ENCODE assay signal across 17 cellular contexts in genomic region chr6:150180517-150180916, GRCh38. TPM values are rescaled to one million over a fixed set of nuclear protein-coding genes. Genes with fewer than 3 reads are reported as not detected.
DNase-seq lines count a peak whose midpoint lies in the region; ATAC-seq, FAIRE-seq and TF ChIP-seq lines count a peak whose summit lies in the region.
"Had no signal": no experiment of that assay in that cellular context is flagged by ENCODE, and none has a peak within 500 bp of the region (broad histone marks: within the 10 kb centered on the region; RNA-seq: fewer than 3 reads in every experiment).

No MANE protein-coding gene starts in this region.

- H4K20me1 ChIP-seq in K562 (replicated peaks; ENCODE audit: control insufficient read depth, insufficient read depth, low read length), result no peaks in the 10 kb centered on the region
- H4K20me1 ChIP-seq: BLaER1 treated with 17β-estradiol and CSF1 and Interleukin-3, amounts not matched to agents 10 nM and 100 nM had no signal

- TF ChIP-seq RAD21 in K562 (CRISPR knock-in tag; conservative IDR thresholded peaks at IDR 0.05 in 1 of 2, IDR thresholded peaks at IDR 0.05 in 1 of 2), result no peak

- POLR2A ChIA-PET in K562 (lab: Yijun Ruan, JAX), result interaction anchor here (0.6 to 2.4 kb wide), 7 partner anchors 9 to 91 kb away, joined by 3 to 15 read pairs (median 3); no protein-coding TSS in a partner anchor

- H3K4me1 Mint-ChIP-seq in stimulated activated effector memory CD8-positive, alpha-beta T cell treated with anti-CD3 and anti-CD28 coated beads, Interleukin-12 subunit alpha, Interleukin-12 subunit beta, amount 100 ng/mL, for 72 hours, result peaks cover 15% of the 10 kb centered on the region
- H3K4me1 Mint-ChIP-seq: CD4-positive, CD25-positive, alpha-beta regulatory T cell had no signal

- H3K27ac ChIP-seq in heart left ventricle (peak overlapping the region in 11 of 12 donors; percentile 25 to 99 (median 90)), K562 (ENCODE audit: extremely low read depth, low read depth, low read length) (no peak overlapping the region)
- H3K27ac ChIP-seq: BLaER1 treated with 17β-estradiol and CSF1 and Interleukin-3, amounts not matched to agents 10 nM and 100 nM; HL-60 had no signal

- H3K4me2 ChIP-seq in K562 (ENCODE audit: insufficient read depth, low read length), result no peak overlapping the region

- DNase-seq in heart left ventricle (no peak), Right ventricle myocardium inferior (ENCODE audit: missing footprints) (no peak), MV-4-11 (lab: John Stamatoyannopoulos, UW) (peak; percentile 16), K562 (ENCODE audit: extremely low read depth in 1 of 4, low spot score in 3 of 4) (peak in 1 of 4 experiments; percentile 50), globus pallidus (ENCODE audit: low spot score) (no peak), H4 (ENCODE audit: low spot score) (no peak)
- DNase-seq in stimulated activated effector memory CD8-positive, alpha-beta T cell treated with anti-CD3 and anti-CD28 coated beads, Interleukin-12 subunit alpha, Interleukin-12 subunit beta, amount 100 ng/mL, for 72 hours (ENCODE audit: low spot score in 2 of 2), result no peak
- DNase-seq: ACHN; CD4-positive, CD25-positive, alpha-beta regulatory T cell; DMS79 had no signal

- H3K9me3 ChIP-seq in heart left ventricle (no peaks in the 10 kb centered on the region), K562 (replicated peaks; ENCODE audit: control insufficient read depth, insufficient read depth, low read depth, low read length) (no peaks in the 10 kb centered on the region)
- H3K9me3 ChIP-seq: BLaER1 treated with 17β-estradiol and CSF1 and Interleukin-3, amounts not matched to agents 10 nM and 100 nM had no signal

- H3K4me3 ChIP-seq in heart left ventricle (no peak overlapping the region), K562 (no peak overlapping the region)
- H3K4me3 ChIP-seq: BLaER1 treated with 17β-estradiol and CSF1 and Interleukin-3, amounts not matched to agents 10 nM and 100 nM; GM12878 had no signal

- no peak overlapping the region for H3K9ac ChIP-seq in K562 (ENCODE audit: insufficient read depth in 1 of 2, low read depth in 2 of 2, low read length in 2 of 2)
- H3K9ac ChIP-seq: BLaER1 treated with 17β-estradiol and CSF1 and Interleukin-3, amounts not matched to agents 10 nM and 100 nM had no signal

- no TSS peak for BruUV-seq in K562 (replicated peaks; lab: Mats Ljungman, UMichigan)

- no peak for TF ChIP-seq POLR2A in heart left ventricle (IDR thresholded peaks at IDR 0.05)
- TF ChIP-seq POLR2A in K562 (conservative IDR thresholded peaks at IDR 0.05), result no peak

- H3K4me1 ChIP-seq in heart left ventricle (peaks cover 0 to 46% (median 15%) of the 10 kb centered on the region in 12 donors), K562 (replicated peaks in 1 of 2; ENCODE audit: control insufficient read depth in 2 of 2, insufficient read depth in 2 of 2, low read length in 2 of 2) (peaks cover 15 to 20% of the 10 kb centered on the region in 2 experiments; a peak in 4 of 5 replicates)

- H3K9me1 ChIP-seq in K562 (ENCODE audit: control insufficient read depth, insufficient read depth, low read length), result no peaks in the 10 kb centered on the region

- peaks cover 2% of the 10 kb centered on the region; the same call in 1 of the 3 replicates for H3K79me2 ChIP-seq in K562 (ENCODE audit: control insufficient read depth, insufficient read depth, low read length)

- H3K27me3 ChIP-seq in heart left ventricle (no peaks in the 10 kb centered on the region), K562 (ENCODE audit: control insufficient read depth in 2 of 2, insufficient read depth in 2 of 2, low read length in 2 of 2) (no peaks in the 10 kb centered on the region)
- H3K27me3 ChIP-seq: BLaER1 treated with 17β-estradiol and CSF1 and Interleukin-3, amounts not matched to agents 10 nM and 100 nM had no signal

- H3K4me3 Mint-ChIP-seq in stimulated activated effector memory CD8-positive, alpha-beta T cell treated with anti-CD3 and anti-CD28 coated beads, Interleukin-12 subunit alpha, Interleukin-12 subunit beta, amount 100 ng/mL, for 72 hours, result no peak overlapping the region
- H3K4me3 Mint-ChIP-seq: CD4-positive, CD25-positive, alpha-beta regulatory T cell had no signal

- no peaks in the 10 kb centered on the region for H3K36me3 Mint-ChIP-seq in stimulated activated effector memory CD8-positive, alpha-beta T cell treated with anti-CD3 and anti-CD28 coated beads, Interleukin-12 subunit alpha, Interleukin-12 subunit beta, amount 100 ng/mL, for 72 hours
- H3K36me3 Mint-ChIP-seq: CD4-positive, CD25-positive, alpha-beta regulatory T cell had no signal

- intact Hi-C loops in heart left ventricle (cut with DNase I), result loop anchor here in 1 of 10 donors (10.0 kb wide), 1 partner anchor 54 kb away; no protein-coding TSS in a partner anchor
- intact Hi-C loops in Right ventricle myocardium inferior (cut with DNase I), result no loop called here
- intact Hi-C loops in K562 (cut with micrococcal nuclease), result no loop called here

- no peaks in the 10 kb centered on the region for H3K9me3 Mint-ChIP-seq in stimulated activated effector memory CD8-positive, alpha-beta T cell treated with anti-CD3 and anti-CD28 coated beads, Interleukin-12 subunit alpha, Interleukin-12 subunit beta, amount 100 ng/mL, for 72 hours

- peak; percentile 26 for FAIRE-seq in K562 (lab: Jason Lieb, UNC)
- FAIRE-seq: GM12878, GM18507, H54 had no signal

- in situ Hi-C loops in K562 (cut with MboI), result no loop called here

- ATAC-seq in heart left ventricle (no peak), Right ventricle myocardium inferior (no peak), K562 (peak; percentile 59)
- peak; percentile 56 for ATAC-seq in stimulated activated effector memory CD8-positive, alpha-beta T cell treated with anti-CD3 and anti-CD28 coated beads, Interleukin-12 subunit alpha, Interleukin-12 subunit beta, amount 100 ng/mL, for 72 hours
- ATAC-seq: GM12878, HCT116 had no signal

- TF ChIP-seq EP300 in K562 (IDR thresholded peaks at IDR 0.05; ENCODE audit: low read length), result no peak

- no peaks in the 10 kb centered on the region for H3K36me3 ChIP-seq in heart left ventricle
- no peaks in the 10 kb centered on the region for H3K36me3 ChIP-seq in K562 (ENCODE audit: control insufficient read depth, insufficient read depth, low read length)
- H3K36me3 ChIP-seq: BLaER1 treated with 17β-estradiol and CSF1 and Interleukin-3, amounts not matched to agents 10 nM and 100 nM had no signal

- TF ChIP-seq CTCF in heart left ventricle (IDR thresholded peaks at IDR 0.05) (no peak), K562 (IDR thresholded peaks at IDR 0.05 in 2 of 3, conservative IDR thresholded peaks at IDR 0.05 in 1 of 3; ENCODE audit: insufficient read depth in 2 of 3, low read depth in 1 of 3, low read length in 3 of 3) (no peak)

- H3K27ac Mint-ChIP-seq in stimulated activated effector memory CD8-positive, alpha-beta T cell treated with anti-CD3 and anti-CD28 coated beads, Interleukin-12 subunit alpha, Interleukin-12 subunit beta, amount 100 ng/mL, for 72 hours, result no peak overlapping the region
- H3K27ac Mint-ChIP-seq: CD4-positive, CD25-positive, alpha-beta regulatory T cell had no signal

- H2AFZ ChIP-seq in K562 (ENCODE audit: low read depth, low read length), result no peak overlapping the region

- WGBS in heart left ventricle, 4 donors, result 93 to 100% (median 94%) methylated on average over 1 of the region's 1 CpG
- 100% methylated on average over 1 of the region's 1 CpG for WGBS in K562 (ENCODE audit: insufficient coverage, low coverage, missing lambda C conversion rate)

- CTCF ChIA-PET in K562 (lab: Yijun Ruan, JAX; ENCODE audit: low intra/inter-chr PET ratio), result no interaction called here

TF ChIP-seq in K562, 482 proteins besides CTCF, POLR2A, EP300 and RAD21 (continues in another document):
- TF ChIP-seq NR1H2 (CRISPR knock-in tag; IDR thresholded peaks at IDR 0.05), result no peak
- TF ChIP-seq ZNF583 (CRISPR knock-in tag; IDR thresholded peaks at IDR 0.05), result no peak
- TF ChIP-seq CREB1 (IDR thresholded peaks at IDR 0.05), result no peak
- TF ChIP-seq CREB1 (CRISPR knock-in tag; IDR thresholded peaks at IDR 0.05), result 0 out of 2 replicates have a peak, but pooled peaks have one; percentile 33
- TF ChIP-seq GTF2F1 (IDR thresholded peaks at IDR 0.05; ENCODE audit: low read depth, low read length), result no peak
- TF ChIP-seq ZNF3 (CRISPR knock-in tag; IDR thresholded peaks at IDR 0.05), result no peak
- no peak for TF ChIP-seq ZNF512 (tag; IDR thresholded peaks at IDR 0.05)

RNA-seq across cellular contexts. Expression of gene PPP1R14C, which starts 37.7 kb away (rescaled TPM):
- total RNA-seq in heart left ventricle (100 to 1,000 TPM in 2 of 9 donors, 10 to 100 TPM in 7; 62.3 to 143 (median 83.0) TPM), Right ventricle myocardium inferior (129 TPM), K562 (2014; rRNA removed) (10.1 and 11.6 TPM in 2 replicates), K562 (2014; rRNA removed; fragmentation: Illumina TruSeq; extraction: Trizol) (13.0 and 15.7 TPM in 2 replicates), K562 (2015; rRNA removed; fragmentation: Illumina TruSeq; extraction: Trizol) (3.8 and 4.5 TPM in 2 replicates), K562 (2021) (14.1 and 15.6 TPM in 2 replicates)
- polyA plus RNA-seq in heart left ventricle (10 to 100 TPM; 41.1 to 64.6 TPM), K562 (2011; rRNA removed) (16.6 and 21.9 TPM in 2 replicates), K562 (2014; fragmentation: Illumina TruSeq; extraction: Trizol) (11.9 and 12.2 TPM in 2 replicates), K562 (2014; fragmentation: Nextera tagmentation; extraction: Ambion mirVana) (10 to 100 TPM in 1 of 2 experiments, 1 to 10 TPM in 1; 8.1 to 14.5 TPM), K562 (2014; rRNA removed) (9.7 and 11.7 TPM in 2 replicates)
- total RNA-seq in K562 (2011; cell fraction: chromatin; rRNA removed; ENCODE audit: low replicate concordance), result 4.2 and 9.2 TPM in 2 replicates
- 3.2 and 3.8 TPM in 2 replicates for total RNA-seq in K562 (2011; cell fraction: nucleolus; rRNA removed)
- total RNA-seq in K562 (2011; cell fraction: nucleoplasm; rRNA removed), result 9.5 and 13.9 TPM in 2 replicates
- polyA plus RNA-seq in K562 (2011; cell fraction: cytosol; rRNA removed), result 6.1 and 15.7 TPM in 2 replicates
- polyA plus RNA-seq in K562 (2011; cell fraction: nucleus; rRNA removed), result 3.4 and 8.0 TPM in 2 replicates
- polyA plus RNA-seq in K562 (2012), result 7.3 and 8.7 TPM in 2 replicates
- polyA minus RNA-seq in K562 (2011; rRNA and poly(A)+ RNA removed), result 13.8 and 22.7 TPM in 2 replicates
- 5.2 and 5.3 TPM in 2 replicates for polyA minus RNA-seq in K562 (2011; cell fraction: cytosol; rRNA and poly(A)+ RNA removed)
- polyA minus RNA-seq in K562 (2011; cell fraction: nucleus; rRNA and poly(A)+ RNA removed), result 2.8 and 5.3 TPM in 2 replicates
- total RNA-seq in H4 (2014; rRNA removed; shearing (Covaris generic)), result not detected in 2 replicates
- total RNA-seq: CD4-positive, CD25-positive, alpha-beta regulatory T cell; G401; GM12878 had no signal
- polyA plus RNA-seq: CD4-positive, CD25-positive, alpha-beta regulatory T cell had no signal

Comparison
In these comparisons a context has a peak if more than half of its experiments do, and no peak if none do; other contexts are left out.
1. ATAC-seq: peak in K562 (single experiment) and stimulated activated effector memory CD8-positive, alpha-beta T cell treated with anti-CD3 and anti-CD28 coated beads, Interleukin-12 subunit alpha, Interleukin-12 subunit beta, amount 100 ng/mL, for 72 hours (single experiment); none in heart left ventricle (0 of 4) and Right ventricle myocardium inferior (single experiment).